Comparison of ENCODE assay signal across 8 cellular contexts in the genomic region with DNA sequence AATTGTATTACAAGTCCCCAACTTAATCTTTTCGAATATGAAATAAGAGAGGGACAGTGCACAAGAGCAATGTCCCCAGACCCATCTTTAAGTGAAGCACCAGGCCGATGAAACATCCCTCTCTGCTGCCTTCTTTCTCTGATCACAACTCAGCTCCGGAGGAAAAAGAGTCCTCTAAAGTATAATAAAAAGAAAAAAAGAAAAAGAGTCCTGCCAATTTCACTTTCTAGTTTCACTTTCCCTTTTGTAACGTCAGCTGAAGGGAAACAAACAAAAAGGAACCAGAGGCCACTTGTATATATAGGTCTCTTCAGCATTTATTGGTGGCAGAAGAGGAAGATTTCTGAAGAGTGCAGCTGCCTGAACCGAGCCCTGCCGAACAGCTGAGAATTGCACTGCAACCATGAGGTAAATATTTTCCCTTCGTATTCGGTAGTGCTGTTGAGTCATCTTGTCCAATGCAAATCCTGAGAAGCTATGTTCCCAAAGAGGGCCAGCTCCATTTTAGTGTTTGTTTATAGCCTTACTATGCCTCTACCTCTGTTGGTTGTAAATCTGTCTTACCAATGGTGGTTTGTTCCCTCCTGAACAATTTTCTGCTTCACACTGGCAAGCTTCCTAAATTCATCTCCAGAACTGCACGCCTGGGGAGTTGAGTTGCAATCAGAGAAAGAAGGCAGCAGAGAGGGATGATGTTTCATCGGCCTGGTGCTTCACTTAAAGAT. TPM values are rescaled to one million over a fixed set of nuclear protein-coding genes. Genes with fewer than 3 reads are reported as not detected.
DNase-seq lines count a peak whose midpoint lies in the region; ATAC-seq and TF ChIP-seq lines count a peak whose summit lies in the region.

A gene with protein sequence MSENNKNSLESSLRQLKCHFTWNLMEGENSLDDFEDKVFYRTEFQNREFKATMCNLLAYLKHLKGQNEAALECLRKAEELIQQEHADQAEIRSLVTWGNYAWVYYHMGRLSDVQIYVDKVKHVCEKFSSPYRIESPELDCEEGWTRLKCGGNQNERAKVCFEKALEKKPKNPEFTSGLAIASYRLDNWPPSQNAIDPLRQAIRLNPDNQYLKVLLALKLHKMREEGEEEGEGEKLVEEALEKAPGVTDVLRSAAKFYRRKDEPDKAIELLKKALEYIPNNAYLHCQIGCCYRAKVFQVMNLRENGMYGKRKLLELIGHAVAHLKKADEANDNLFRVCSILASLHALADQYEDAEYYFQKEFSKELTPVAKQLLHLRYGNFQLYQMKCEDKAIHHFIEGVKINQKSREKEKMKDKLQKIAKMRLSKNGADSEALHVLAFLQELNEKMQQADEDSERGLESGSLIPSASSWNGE (plus strand): TSS at position 326 of the 725 bp plus-strand sequence. CDS start 78 bp downstream, at position 404.

- H3K9me3 Mint-ChIP-seq in natural killer cell treated with Interleukin-12 subunit alpha and Interleukin-12 subunit beta and Interleukin-15 and Interleukin-18, amount 100 ng/mL, for 72 hours, result no peaks in the 10 kb centered on the region

- H3K4me3 ChIP-seq in AG04449 (ENCODE audit: low read depth, low read length) (peak within 1 kb of the TSS; percentile 55), epithelial cell of proximal tubule (ENCODE audit: low read depth, low read length) (peak within 1 kb of the TSS; percentile 57)

- ATAC-seq in GM18499 (IDR thresholded peaks at IDR 0.05; ENCODE audit: insufficient read depth, unreplicated experiment), result peak; percentile 80
- ATAC-seq in HG02852 (IDR thresholded peaks at IDR 0.05; ENCODE audit: unreplicated experiment), result peak; percentile 78
- ATAC-seq in natural killer cell treated with Interleukin-12 subunit alpha and Interleukin-12 subunit beta and Interleukin-15 and Interleukin-18, amount 100 ng/mL, for 72 hours, result peak; percentile 71 to 73

- no peak for DNase-seq in AG04449 (ENCODE audit: low read depth, low spot score)
- peak; percentile 54 for DNase-seq in NCI-H2107 treated with DMSO at 0.1 percent for 48 hours (lab: John Stamatoyannopoulos, UW; ENCODE audit: unreplicated experiment)
- DNase-seq in activated CD4-positive, alpha-beta T cell treated with anti-CD3 and anti-CD28 coated beads, Interleukin-2, amount 50 U/mL, for 4 hours, result peak; percentile 28
- DNase-seq in epithelial cell of proximal tubule (ENCODE audit: low read depth), result no peak
- no peak for DNase-seq in natural killer cell treated with Interleukin-12 subunit alpha and Interleukin-12 subunit beta and Interleukin-15 and Interleukin-18, amount 100 ng/mL, for 72 hours (ENCODE audit: low spot score)
- no peak for DNase-seq in posterior vena cava (ENCODE audit: low spot score)

- TF ChIP-seq CTCF in AG04449 (IDR thresholded peaks at IDR 0.05; ENCODE audit: insufficient read depth, low read length, missing control alignments) (no peak), epithelial cell of proximal tubule (conservative IDR thresholded peaks at IDR 0.05; ENCODE audit: low read depth, low read length) (no peak)

- peaks cover 0 to 2% of the 10 kb centered on the region in 2 donors for H3K27me3 Mint-ChIP-seq in natural killer cell treated with Interleukin-12 subunit alpha and Interleukin-12 subunit beta and Interleukin-15 and Interleukin-18, amount 100 ng/mL, for 72 hours

- POLR2A ChIA-PET in AG04449 (lab: Yijun Ruan, JAX), result interaction anchor here (0.9 kb wide), 1 partner anchor 51 kb away, joined by 3 read pairs; no protein-coding TSS in a partner anchor

- intact Hi-C loops in posterior vena cava (cut with DNase I), result no loop called here

- H3K36me3 Mint-ChIP-seq in natural killer cell treated with Interleukin-12 subunit alpha and Interleukin-12 subunit beta and Interleukin-15 and Interleukin-18, amount 100 ng/mL, for 72 hours, result peaks cover 21% of the 10 kb centered on the region

- CTCF ChIA-PET in AG04449 (lab: Yijun Ruan, JAX), result interaction anchor here (3.1 kb wide), 1 partner anchor 68 kb away, joined by 15 read pairs; no protein-coding TSS in a partner anchor

- H3K27ac Mint-ChIP-seq in natural killer cell treated with Interleukin-12 subunit alpha and Interleukin-12 subunit beta and Interleukin-15 and Interleukin-18, amount 100 ng/mL, for 72 hours, result peak within 1 kb of the TSS; percentile 75 to 91

- peaks cover 40 to 49% of the 10 kb centered on the region in 2 donors for H3K4me1 Mint-ChIP-seq in natural killer cell treated with Interleukin-12 subunit alpha and Interleukin-12 subunit beta and Interleukin-15 and Interleukin-18, amount 100 ng/mL, for 72 hours (ENCODE audit: low read depth in 2 of 2)

- H3K4me3 Mint-ChIP-seq in natural killer cell treated with Interleukin-12 subunit alpha and Interleukin-12 subunit beta and Interleukin-15 and Interleukin-18, amount 100 ng/mL, for 72 hours, result peak within 1 kb of the TSS; percentile 93

RNA-seq across cellular contexts. Expression of the gene that starts here (rescaled TPM):
- total RNA-seq in epithelial cell of proximal tubule, result 1.7 and 2.2 TPM in 2 replicates
- 1 to 10 TPM; 1.5 to 1.7 TPM for total RNA-seq in natural killer cell treated with Interleukin-12 subunit alpha and Interleukin-12 subunit beta and Interleukin-15 and Interleukin-18, amount 100 ng/mL, for 72 hours
- total RNA-seq in posterior vena cava, result 1 to 10 TPM; 3.6 to 6.1 TPM

Comparison
In these comparisons a context has a peak if more than half of its experiments do, and no peak if none do; other contexts are left out.
1. DNase-seq: peak in NCI-H2107 treated with DMSO at 0.1 percent for 48 hours (single experiment) and activated CD4-positive, alpha-beta T cell treated with anti-CD3 and anti-CD28 coated beads, Interleukin-2, amount 50 U/mL, for 4 hours (2 of 2); none in AG04449 (single experiment), epithelial cell of proximal tubule (single experiment), natural killer cell treated with Interleukin-12 subunit alpha and Interleukin-12 subunit beta and Interleukin-15 and Interleukin-18, amount 100 ng/mL, for 72 hours (single experiment) and posterior vena cava (single experiment).
2. Peak in every context shown above with its lines, with median percentiles within 50 percentile points of each other: ATAC-seq.